1 cellular context compared by ENCODE assay signal in genomic region chr1:30397576-30397975, GRCh38.
TF ChIP-seq lines count a peak whose summit lies in the region.

No MANE protein-coding gene starts in this region.

TF ChIP-seq in IMR-90, 13 proteins besides CTCF, POLR2A, EP300 and RAD21:
- TF ChIP-seq MAZ (IDR thresholded peaks at IDR 0.05; ENCODE audit: borderline replicate concordance, low read depth, low read length) (no peak), BHLHE40 (IDR thresholded peaks at IDR 0.05; ENCODE audit: low read depth, low read length) (no peak)
